8 cellular contexts compared by ENCODE assay signal in genomic region chr10:43461950-43462349, GRCh38. TPM values are rescaled to one million over a fixed set of nuclear protein-coding genes. Genes with fewer than 3 reads are reported as not detected.
A peak's percentile ranks its signal among the peaks of the same experiment; 100 is the strongest.
DNase-seq lines count a peak whose midpoint lies in the region; ATAC-seq and TF ChIP-seq lines count a peak whose summit lies in the region.

No MANE protein-coding gene starts in this region.

- H3K4me1 ChIP-seq in PC-9 (replicated peaks; ENCODE audit: insufficient read depth) (no peaks in the 10 kb centered on the region), colonic mucosa (no peaks in the 10 kb centered on the region), lower lobe of right lung (peaks cover under 1% of the 10 kb centered on the region), tibial nerve (peaks cover 0 to 6% (median under 1%) of the 10 kb centered on the region in 4 donors)

- CTCF ChIA-PET in activated CD8-positive, alpha-beta memory T cell treated with anti-CD3 and anti-CD28 coated beads, Interleukin-2, amount 10 ng/mL, durations not matched to agents 7 days and 5 days (lab: Charles Lee), result interaction anchor here (0.6 to 4.0 kb wide), 9 partner anchors 64 to 260 kb away, joined by 3 to 18 read pairs (median 4); no protein-coding TSS in a partner anchor
- CTCF ChIA-PET in PC-9 (lab: Charles Lee), result interaction anchor here (0.5 kb wide), 1 partner anchor 108 kb away, joined by 3 read pairs; no protein-coding TSS in a partner anchor

- 42 to 44% methylated on average over 5 of the region's 5 CpGs for WGBS in tibial nerve, 2 donors

- H3K27me3 ChIP-seq in PC-9 (ENCODE audit: insufficient read depth, low read depth), result no peaks in the 10 kb centered on the region
- no peaks in the 10 kb centered on the region for H3K27me3 ChIP-seq in colonic mucosa
- H3K27me3 ChIP-seq in lower lobe of right lung (ENCODE audit: low read depth), result no peaks in the 10 kb centered on the region
- H3K27me3 ChIP-seq in tibial nerve, result no peaks in the 10 kb centered on the region

- POLR2A ChIA-PET in PC-9 (lab: Charles Lee; ENCODE audit: unreplicated experiment), result no interaction called here

- TF ChIP-seq CTCF in PC-9 (conservative IDR thresholded peaks at IDR 0.05), result peak; percentile 89
- TF ChIP-seq CTCF in colonic mucosa (IDR thresholded peaks at IDR 0.05), result peak; percentile 70
- TF ChIP-seq CTCF in lower lobe of right lung (IDR thresholded peaks at IDR 0.05), result peak; percentile 70
- TF ChIP-seq CTCF in tibial nerve (IDR thresholded peaks at IDR 0.05), result peak; percentile 56 to 74 (median 70)

- no peaks in the 10 kb centered on the region for H3K9me3 ChIP-seq in PC-9 (ENCODE audit: insufficient read depth, low read depth)
- no peaks in the 10 kb centered on the region for H3K9me3 ChIP-seq in colonic mucosa
- H3K9me3 ChIP-seq in lower lobe of right lung, result no peaks in the 10 kb centered on the region
- H3K9me3 ChIP-seq in tibial nerve, result no peaks in the 10 kb centered on the region

- no peak for TF ChIP-seq EP300 in tibial nerve (IDR thresholded peaks at IDR 0.05)

- no peak overlapping the region for H3K4me3 Mint-ChIP-seq in activated CD8-positive, alpha-beta memory T cell treated with anti-CD3 and anti-CD28 coated beads, Interleukin-2, amount 10 ng/mL, durations not matched to agents 7 days and 5 days

- H3F3A ChIP-seq in PC-9 (ENCODE audit: insufficient read depth, low read depth), result 0 out of 2 replicates have a peak, but pooled peaks cover 6% of the 10 kb centered on the region

- no peak overlapping the region for H3K4me3 ChIP-seq in PC-9
- H3K4me3 ChIP-seq in colonic mucosa, result no peak overlapping the region
- H3K4me3 ChIP-seq in lower lobe of right lung, result no peak overlapping the region
- H3K4me3 ChIP-seq in tibial nerve, result peak overlapping the region in 1 of 4 donors; percentile 27

- no peaks in the 10 kb centered on the region for H4K20me1 ChIP-seq in PC-9 (ENCODE audit: insufficient read depth)

- H3K27me3 Mint-ChIP-seq in activated CD8-positive, alpha-beta memory T cell treated with anti-CD3 and anti-CD28 coated beads, Interleukin-2, amount 10 ng/mL, durations not matched to agents 7 days and 5 days, result no peaks in the 10 kb centered on the region

- H2AFZ ChIP-seq in PC-9, result no peak overlapping the region

- H3K27ac ChIP-seq in PC-9 (no peak overlapping the region), colonic mucosa (no peak overlapping the region), lower lobe of right lung (no peak overlapping the region), tibial nerve (no peak overlapping the region)

- no peak overlapping the region for H3K27ac Mint-ChIP-seq in activated CD8-positive, alpha-beta memory T cell treated with anti-CD3 and anti-CD28 coated beads, Interleukin-2, amount 10 ng/mL, durations not matched to agents 7 days and 5 days

- no peaks in the 10 kb centered on the region for H3K9me3 Mint-ChIP-seq in activated CD8-positive, alpha-beta memory T cell treated with anti-CD3 and anti-CD28 coated beads, Interleukin-2, amount 10 ng/mL, durations not matched to agents 7 days and 5 days (ENCODE audit: low read depth)

- H3K79me2 ChIP-seq in PC-9 (ENCODE audit: low read depth), result no peaks in the 10 kb centered on the region

- TF ChIP-seq POLR2A in tibial nerve (IDR thresholded peaks at IDR 0.05), result no peak

- no peak overlapping the region for H3K9ac ChIP-seq in colonic mucosa (ENCODE audit: low read depth in 2 of 2, low read length in 2 of 2)

- H3K36me3 Mint-ChIP-seq in activated CD8-positive, alpha-beta memory T cell treated with anti-CD3 and anti-CD28 coated beads, Interleukin-2, amount 10 ng/mL, durations not matched to agents 7 days and 5 days, result no peaks in the 10 kb centered on the region

- H3K9me2 ChIP-seq in PC-9 (ENCODE audit: insufficient read depth), result no peaks in the 10 kb centered on the region

- H3K4me2 ChIP-seq in PC-9, result no peak overlapping the region

- intact Hi-C loops in PC-9 (cut with micrococcal nuclease; ENCODE audit: unreplicated experiment) (loop anchor here (1.0 to 10.0 kb wide), 3 partner anchors 113 to 837 kb away; no protein-coding TSS in a partner anchor), colonic mucosa (cut with DNase I) (loop anchor here (5.0 kb wide), 1 partner anchor 170 kb away; no protein-coding TSS in a partner anchor), lower lobe of right lung (cut with DNase I) (no loop called here)

- DNase-seq in activated CD8-positive, alpha-beta memory T cell treated with anti-CD3 and anti-CD28 coated beads, Interleukin-2, amount 10 ng/mL, durations not matched to agents 7 days and 5 days, result no peak
- DNase-seq in activated CD8-positive, alpha-beta memory T cell treated with anti-CD3 and anti-CD28 coated beads for 24 hours, result no peak
- DNase-seq in LHCN-M2 (ENCODE audit: low read depth) (peak; percentile 81), PC-9 (peak; percentile 25 to 65), colonic mucosa (peak; percentile 57), lower lobe of right lung (no peak), tibial nerve (ENCODE audit: low spot score in 2 of 2) (peak in 1 of 2 donors; percentile 88)

- ATAC-seq in activated CD8-positive, alpha-beta memory T cell treated with anti-CD3 and anti-CD28 coated beads, Interleukin-2, amount 10 ng/mL, durations not matched to agents 7 days and 5 days, result peak; percentile 95
- peak; percentile 75 for ATAC-seq in GM21529 (IDR thresholded peaks at IDR 0.05; ENCODE audit: unreplicated experiment)
- ATAC-seq in lower lobe of right lung, result peak; percentile 76 to 81

- peaks cover 15% of the 10 kb centered on the region for H3K4me1 Mint-ChIP-seq in activated CD8-positive, alpha-beta memory T cell treated with anti-CD3 and anti-CD28 coated beads, Interleukin-2, amount 10 ng/mL, durations not matched to agents 7 days and 5 days

- BruUV-seq in PC-9 (replicated peaks; lab: Mats Ljungman, UMichigan), result no TSS peak

- H3K36me3 ChIP-seq in PC-9 (ENCODE audit: low read depth), result no peaks in the 10 kb centered on the region
- H3K36me3 ChIP-seq in colonic mucosa, result no peaks in the 10 kb centered on the region
- H3K36me3 ChIP-seq in lower lobe of right lung, result no peaks in the 10 kb centered on the region
- H3K36me3 ChIP-seq in tibial nerve, result peaks cover 0 to under 1% (median 0%) of the 10 kb centered on the region in 3 donors

RNA-seq across cellular contexts. Expression of gene ZNF487, which starts 25.0 kb away (rescaled TPM):
- 1 to 10 TPM; 1.9 to 2.7 TPM for total RNA-seq in activated CD8-positive, alpha-beta memory T cell treated with anti-CD3 and anti-CD28 coated beads, Interleukin-2, amount 10 ng/mL, durations not matched to agents 7 days and 5 days
- 6.0 and 6.7 TPM in 2 replicates for total RNA-seq in LHCN-M2 (2014; rRNA removed)
- polyA plus RNA-seq in LHCN-M2 (2012), result 1.7 TPM
- total RNA-seq in PC-9 (2021), result 11.8 and 14.5 TPM in 2 replicates
- total RNA-seq in colonic mucosa, result 1 to 10 TPM; 2.8 to 4.5 TPM
- 5.0 TPM for total RNA-seq in lower lobe of right lung
- total RNA-seq in tibial nerve, result 10 to 100 TPM in 3 of 4 donors, 1 to 10 TPM in 1; 7.3 to 23.7 (median 18.3) TPM

RNA-seq across cellular contexts. Expression of gene HNRNPF, which starts 53.0 kb away (rescaled TPM):
- 100 to 1,000 TPM; 446 to 512 TPM for total RNA-seq in activated CD8-positive, alpha-beta memory T cell treated with anti-CD3 and anti-CD28 coated beads, Interleukin-2, amount 10 ng/mL, durations not matched to agents 7 days and 5 days
- total RNA-seq in LHCN-M2 (2014; rRNA removed) (237 and 256 TPM in 2 replicates), PC-9 (2021) (267 and 337 TPM in 2 replicates), colonic mucosa (100 to 1,000 TPM; 250 to 394 TPM), lower lobe of right lung (173 TPM), tibial nerve (100 to 1,000 TPM; 112 to 136 (median 134) TPM)
- polyA plus RNA-seq in LHCN-M2 (2012), result 116 TPM

Comparison
In these comparisons a context has a peak if more than half of its experiments do, and no peak if none do; other contexts are left out.
1. DNase-seq: peak in LHCN-M2 (single experiment), PC-9 (2 of 2) and colonic mucosa (single experiment); none in activated CD8-positive, alpha-beta memory T cell treated with anti-CD3 and anti-CD28 coated beads, Interleukin-2, amount 10 ng/mL, durations not matched to agents 7 days and 5 days (single experiment), activated CD8-positive, alpha-beta memory T cell treated with anti-CD3 and anti-CD28 coated beads for 24 hours (single experiment) and lower lobe of right lung (single experiment).
2. Peak in every context shown above with its lines, with median percentiles within 50 percentile points of each other: ATAC-seq and CTCF ChIP-seq.